ENCODE assay signal across 1 cellular context in genomic region chr18:11494093-11494492, GRCh38.
A peak's percentile ranks its signal among the peaks of the same experiment; 100 is the strongest.
TF ChIP-seq lines count a peak whose summit lies in the region.

No MANE protein-coding gene starts in this region.

TF ChIP-seq in HepG2, 621 proteins besides CTCF, POLR2A, EP300 and RAD21 (continued from another document and continues in another):
- TF ChIP-seq, protein P1, sequence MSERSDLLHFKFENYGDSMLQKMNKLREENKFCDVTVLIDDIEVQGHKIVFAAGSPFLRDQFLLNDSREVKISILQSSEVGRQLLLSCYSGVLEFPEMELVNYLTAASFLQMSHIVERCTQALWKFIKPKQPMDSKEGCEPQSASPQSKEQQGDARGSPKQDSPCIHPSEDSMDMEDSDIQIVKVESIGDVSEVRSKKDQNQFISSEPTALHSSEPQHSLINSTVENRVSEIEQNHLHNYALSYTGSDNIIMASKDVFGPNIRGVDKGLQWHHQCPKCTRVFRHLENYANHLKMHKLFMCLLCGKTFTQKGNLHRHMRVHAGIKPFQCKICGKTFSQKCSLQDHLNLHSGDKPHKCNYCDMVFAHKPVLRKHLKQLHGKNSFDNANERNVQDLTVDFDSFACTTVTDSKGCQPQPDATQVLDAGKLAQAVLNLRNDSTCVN (CRISPR knock-in tag; IDR thresholded peaks at IDR 0.05; ENCODE audit: borderline replicate concordance) = no peak
- TF ChIP-seq CSRNP2 (CRISPR knock-in tag; conservative IDR thresholded peaks at IDR 0.05; ENCODE audit: low read depth) (no peak), ATRX (CRISPR knock-in tag; IDR thresholded peaks at IDR 0.05; ENCODE audit: borderline replicate concordance) (no peak), ZNF317 (CRISPR knock-in tag; IDR thresholded peaks at IDR 0.05) (no peak), RCOR2 (CRISPR knock-in tag; IDR thresholded peaks at IDR 0.05) (no peak; the same call in 1 of the 2 replicates), STAT6 (CRISPR knock-in tag; IDR thresholded peaks at IDR 0.05; ENCODE audit: borderline replicate concordance) (no peak), MATR3 (CRISPR knock-in tag; IDR thresholded peaks at IDR 0.05) (no peak), AGO2 (optimal IDR thresholded peaks at IDR 0.05; ENCODE audit: low read depth, low read length) (no peak), POLR2AphosphoS2 (IDR thresholded peaks at IDR 0.05; ENCODE audit: low read depth, low read length) (no peak), TOE1 (CRISPR knock-in tag; IDR thresholded peaks at IDR 0.05) (no peak), YEATS2 (CRISPR knock-in tag; IDR thresholded peaks at IDR 0.05; ENCODE audit: borderline replicate concordance) (no peak), SOX13 (IDR thresholded peaks at IDR 0.05) (no peak), SOX13 (CRISPR knock-in tag; conservative IDR thresholded peaks at IDR 0.05 in 1 of 2, IDR thresholded peaks at IDR 0.05 in 1 of 2) (peak; percentile 21 to 82; a peak in 2 of 4 replicates), ZNF101 (CRISPR knock-in tag; IDR thresholded peaks at IDR 0.05; ENCODE audit: borderline replicate concordance, low read depth) (no peak), YEATS4 (CRISPR knock-in tag; IDR thresholded peaks at IDR 0.05; ENCODE audit: borderline replicate concordance) (no peak), KMT2B (CRISPR knock-in tag; IDR thresholded peaks at IDR 0.05) (no peak), ZBTB1 (CRISPR knock-in tag; IDR thresholded peaks at IDR 0.05; ENCODE audit: borderline replicate concordance) (no peak), ETS1 (CRISPR knock-in tag; IDR thresholded peaks at IDR 0.05) (no peak), ZNF331 (CRISPR knock-in tag; IDR thresholded peaks at IDR 0.05) (no peak), SALL1 (CRISPR knock-in tag; IDR thresholded peaks at IDR 0.05) (no peak), ZIK1 (CRISPR knock-in tag; IDR thresholded peaks at IDR 0.05; ENCODE audit: borderline replicate concordance, low read depth) (no peak), GATAD1 (CRISPR knock-in tag; IDR thresholded peaks at IDR 0.05) (no peak), ARID2 (CRISPR knock-in tag; IDR thresholded peaks at IDR 0.05; ENCODE audit: borderline replicate concordance) (no peak), U2AF1 (optimal IDR thresholded peaks at IDR 0.05; ENCODE audit: low read depth, low read length) (no peak), ZNF75D (CRISPR knock-in tag; IDR thresholded peaks at IDR 0.05; ENCODE audit: borderline replicate concordance) (no peak), HOMEZ (CRISPR knock-in tag; IDR thresholded peaks at IDR 0.05; ENCODE audit: low read depth) (peak; percentile 85; the same call in 1 of the 2 replicates), FOXP1 (IDR thresholded peaks at IDR 0.05) (no peak), FOXP1 (CRISPR knock-in tag; IDR thresholded peaks at IDR 0.05) (0 out of 2 replicates have a peak, but pooled peaks have one; percentile 52), ZNF260 (CRISPR knock-in tag; IDR thresholded peaks at IDR 0.05; ENCODE audit: borderline replicate concordance, low read depth) (no peak), TBP (CRISPR knock-in tag; IDR thresholded peaks at IDR 0.05) (no peak), BCL3 (CRISPR knock-in tag; IDR thresholded peaks at IDR 0.05) (no peak), ZKSCAN1 (IDR thresholded peaks at IDR 0.05; ENCODE audit: low read length) (no peak), RFX5 (IDR thresholded peaks at IDR 0.05; ENCODE audit: low read depth, low read length) (no peak), ZNF816 (CRISPR knock-in tag; IDR thresholded peaks at IDR 0.05; ENCODE audit: borderline replicate concordance) (no peak), HMGXB4 (CRISPR knock-in tag; IDR thresholded peaks at IDR 0.05; ENCODE audit: borderline replicate concordance in 1 of 2, low read depth in 1 of 2) (no peak), NR2F6 (IDR thresholded peaks at IDR 0.05) (peak; percentile 26; the same call in 1 of the 2 replicates), NR2F6 (CRISPR knock-in tag; IDR thresholded peaks at IDR 0.05) (0 out of 2 replicates have a peak, but pooled peaks have one; percentile 9), PPARG (CRISPR knock-in tag; conservative IDR thresholded peaks at IDR 0.05) (0 out of 2 replicates have a peak, but pooled peaks have one; percentile 20), HCFC1 (IDR thresholded peaks at IDR 0.05; ENCODE audit: low read depth, low read length) (no peak), SCMH1 (CRISPR knock-in tag; IDR thresholded peaks at IDR 0.05; ENCODE audit: borderline replicate concordance) (no peak), MTA3 (CRISPR knock-in tag; IDR thresholded peaks at IDR 0.05) (no peak)
- TF ChIP-seq, protein P2, sequence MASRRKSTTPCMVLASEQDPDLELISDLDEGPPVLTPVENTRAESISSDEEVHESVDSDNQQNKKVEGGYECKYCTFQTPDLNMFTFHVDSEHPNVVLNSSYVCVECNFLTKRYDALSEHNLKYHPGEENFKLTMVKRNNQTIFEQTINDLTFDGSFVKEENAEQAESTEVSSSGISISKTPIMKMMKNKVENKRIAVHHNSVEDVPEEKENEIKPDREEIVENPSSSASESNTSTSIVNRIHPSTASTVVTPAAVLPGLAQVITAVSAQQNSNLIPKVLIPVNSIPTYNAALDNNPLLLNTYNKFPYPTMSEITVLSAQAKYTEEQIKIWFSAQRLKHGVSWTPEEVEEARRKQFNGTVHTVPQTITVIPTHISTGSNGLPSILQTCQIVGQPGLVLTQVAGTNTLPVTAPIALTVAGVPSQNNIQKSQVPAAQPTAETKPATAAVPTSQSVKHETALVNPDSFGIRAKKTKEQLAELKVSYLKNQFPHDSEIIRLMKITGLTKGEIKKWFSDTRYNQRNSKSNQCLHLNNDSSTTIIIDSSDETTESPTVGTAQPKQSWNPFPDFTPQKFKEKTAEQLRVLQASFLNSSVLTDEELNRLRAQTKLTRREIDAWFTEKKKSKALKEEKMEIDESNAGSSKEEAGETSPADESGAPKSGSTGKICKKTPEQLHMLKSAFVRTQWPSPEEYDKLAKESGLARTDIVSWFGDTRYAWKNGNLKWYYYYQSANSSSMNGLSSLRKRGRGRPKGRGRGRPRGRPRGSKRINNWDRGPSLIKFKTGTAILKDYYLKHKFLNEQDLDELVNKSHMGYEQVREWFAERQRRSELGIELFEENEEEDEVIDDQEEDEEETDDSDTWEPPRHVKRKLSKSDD (CRISPR knock-in tag; IDR thresholded peaks at IDR 0.05; ENCODE audit: low read depth) = no peak
- TF ChIP-seq, protein P3, sequence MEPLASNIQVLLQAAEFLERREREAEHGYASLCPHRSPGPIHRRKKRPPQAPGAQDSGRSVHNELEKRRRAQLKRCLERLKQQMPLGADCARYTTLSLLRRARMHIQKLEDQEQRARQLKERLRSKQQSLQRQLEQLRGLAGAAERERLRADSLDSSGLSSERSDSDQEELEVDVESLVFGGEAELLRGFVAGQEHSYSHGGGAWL (CRISPR knock-in tag; IDR thresholded peaks at IDR 0.05) = no peak
- TF ChIP-seq, protein P4, sequence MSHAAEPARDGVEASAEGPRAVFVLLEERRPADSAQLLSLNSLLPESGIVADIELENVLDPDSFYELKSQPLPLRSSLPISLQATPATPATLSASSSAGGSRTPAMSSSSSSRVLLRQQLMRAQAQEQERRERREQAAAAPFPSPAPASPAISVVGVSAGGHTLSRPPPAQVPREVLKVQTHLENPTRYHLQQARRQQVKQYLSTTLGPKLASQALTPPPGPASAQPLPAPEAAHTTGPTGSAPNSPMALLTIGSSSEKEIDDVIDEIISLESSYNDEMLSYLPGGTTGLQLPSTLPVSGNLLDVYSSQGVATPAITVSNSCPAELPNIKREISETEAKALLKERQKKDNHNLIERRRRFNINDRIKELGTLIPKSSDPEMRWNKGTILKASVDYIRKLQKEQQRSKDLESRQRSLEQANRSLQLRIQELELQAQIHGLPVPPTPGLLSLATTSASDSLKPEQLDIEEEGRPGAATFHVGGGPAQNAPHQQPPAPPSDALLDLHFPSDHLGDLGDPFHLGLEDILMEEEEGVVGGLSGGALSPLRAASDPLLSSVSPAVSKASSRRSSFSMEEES (CRISPR knock-in tag; IDR thresholded peaks at IDR 0.05) = no peak
- TF ChIP-seq, protein P5, sequence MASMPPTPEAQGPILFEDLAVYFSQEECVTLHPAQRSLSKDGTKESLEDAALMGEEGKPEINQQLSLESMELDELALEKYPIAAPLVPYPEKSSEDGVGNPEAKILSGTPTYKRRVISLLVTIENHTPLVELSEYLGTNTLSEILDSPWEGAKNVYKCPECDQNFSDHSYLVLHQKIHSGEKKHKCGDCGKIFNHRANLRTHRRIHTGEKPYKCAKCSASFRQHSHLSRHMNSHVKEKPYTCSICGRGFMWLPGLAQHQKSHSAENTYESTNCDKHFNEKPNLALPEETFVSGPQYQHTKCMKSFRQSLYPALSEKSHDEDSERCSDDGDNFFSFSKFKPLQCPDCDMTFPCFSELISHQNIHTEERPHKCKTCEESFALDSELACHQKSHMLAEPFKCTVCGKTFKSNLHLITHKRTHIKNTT (CRISPR knock-in tag; IDR thresholded peaks at IDR 0.05) = no peak
- TF ChIP-seq, protein P6, sequence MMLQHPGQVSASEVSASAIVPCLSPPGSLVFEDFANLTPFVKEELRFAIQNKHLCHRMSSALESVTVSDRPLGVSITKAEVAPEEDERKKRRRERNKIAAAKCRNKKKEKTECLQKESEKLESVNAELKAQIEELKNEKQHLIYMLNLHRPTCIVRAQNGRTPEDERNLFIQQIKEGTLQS (CRISPR knock-in tag; IDR thresholded peaks at IDR 0.05) = no peak
